Comparison of ENCODE assay signal across 22 cellular contexts in genomic region chr16:14353340-14353739, GRCh38.
DNase-seq lines count a peak whose midpoint lies in the region; ATAC-seq and TF ChIP-seq lines count a peak whose summit lies in the region.
"Had no signal": no experiment of that assay in that cellular context is flagged by ENCODE, and none has a peak within 500 bp of the region (broad histone marks: within the 10 kb centered on the region; RNA-seq: fewer than 3 reads in every experiment).

No MANE protein-coding gene starts in this region.

- no peak overlapping the region for H3K4me2 ChIP-seq in mesendoderm (ENCODE audit: low read length)
- H3K4me2 ChIP-seq: KMS-11 had no signal

- H4K5ac ChIP-seq in mesendoderm (ENCODE audit: low read length) = no peak overlapping the region

- H3K9ac ChIP-seq in mesendoderm (ENCODE audit: low read length) = no peak overlapping the region
- H3K9ac ChIP-seq: KMS-11 had no signal

- no peaks in the 10 kb centered on the region for H3K27me3 ChIP-seq in mesendoderm (ENCODE audit: insufficient read depth, low read length, poor library complexity)
- H3K27me3 ChIP-seq in left ventricle myocardium inferior (ENCODE audit: low read depth) = peaks cover 6% of the 10 kb centered on the region
- H3K27me3 ChIP-seq: SJSA1 had no signal

- CTCF ChIA-PET in WTC11 (lab: Charles Lee) (interaction anchor here (0.6 to 2.0 kb wide), 3 partner anchors 43 to 163 kb away, joined by 3 to 4 read pairs (median 3); no protein-coding TSS in a partner anchor), T-cell (lab: Charles Lee) (no interaction called here)

- no peak overlapping the region for H3K4me3 ChIP-seq in mesendoderm (ENCODE audit: low read length)
- no peak overlapping the region for H3K4me3 ChIP-seq in left ventricle myocardium inferior
- H3K4me3 ChIP-seq: SJSA1 had no signal

- H3K27ac ChIP-seq in mesendoderm (ENCODE audit: low read depth, low read length) = no peak overlapping the region
- no peak overlapping the region for H3K27ac ChIP-seq in left ventricle myocardium inferior (replicated peaks)
- H3K27ac ChIP-seq: 22Rv1, HL-60, KMS-11, SJSA1 had no signal

- H2BK15ac ChIP-seq in mesendoderm (replicated peaks; ENCODE audit: low read depth) = no peak overlapping the region

- intact Hi-C loops in left ventricle myocardium inferior (cut with micrococcal nuclease) = no loop called here

- H3K9me3 ChIP-seq in left ventricle myocardium inferior (replicated peaks) = no peaks in the 10 kb centered on the region
- H3K9me3 ChIP-seq: SJSA1 had no signal

- no peak overlapping the region for H2BK5ac ChIP-seq in mesendoderm (ENCODE audit: low read length)

- H2AK5ac ChIP-seq in mesendoderm (ENCODE audit: low read length) = no peak overlapping the region

- H2BK120ac ChIP-seq in mesendoderm (ENCODE audit: low read depth, low read length) = no peak overlapping the region

- H3K36me3 Mint-ChIP-seq in HFFc6 (ENCODE audit: low read depth) (no peaks in the 10 kb centered on the region), WTC11 (no peaks in the 10 kb centered on the region), T-cell (no peaks in the 10 kb centered on the region)
- H3K36me3 Mint-ChIP-seq: CD4-positive, CD25-positive, alpha-beta regulatory T cell had no signal

- H3K27ac Mint-ChIP-seq in HFFc6 (no peak overlapping the region), WTC11 (no peak overlapping the region), T-cell (no peak overlapping the region)

- H3K79me2 ChIP-seq in mesendoderm (ENCODE audit: control insufficient read depth, insufficient read depth, low read length) = no peaks in the 10 kb centered on the region

- POLR2A ChIA-PET in WTC11 (lab: Charles Lee) (no interaction called here), T-cell (lab: Charles Lee) (no interaction called here)

- H3K27me3 Mint-ChIP-seq in HFFc6 (ENCODE audit: insufficient read depth) (no peaks in the 10 kb centered on the region; the same call in none of the 2 replicates), WTC11 (ENCODE audit: low read depth) (no peaks in the 10 kb centered on the region), T-cell (peaks cover 0 to 1% of the 10 kb centered on the region in 2 donors)

- H3K4ac ChIP-seq in mesendoderm (ENCODE audit: low read depth, low read length) = no peak overlapping the region

- H3K36me3 ChIP-seq in mesendoderm (ENCODE audit: control insufficient read depth, insufficient read depth, low read length) = no peaks in the 10 kb centered on the region
- no peaks in the 10 kb centered on the region for H3K36me3 ChIP-seq in left ventricle myocardium inferior
- H3K36me3 ChIP-seq: SJSA1 had no signal

- no peak overlapping the region for H4K8ac ChIP-seq in mesendoderm (ENCODE audit: low read depth, low read length)

- H3K79me1 ChIP-seq in mesendoderm (ENCODE audit: low read length) = no peaks in the 10 kb centered on the region

- H3K4me3 Mint-ChIP-seq in HFFc6 (peak overlapping the region; percentile 11; the same call in 1 of the 2 replicates), WTC11 (no peak overlapping the region), T-cell (no peak overlapping the region)

- no peak overlapping the region for H3K18ac ChIP-seq in mesendoderm (ENCODE audit: low read length)

- DNase-seq in NCI-H1092 treated with DMSO at 0.1 percent for 48 hours (lab: John Stamatoyannopoulos, UW) (peak; percentile 11), NCI-H1092 (lab: John Stamatoyannopoulos, UW) (no peak), HFFc6 (no peak), WTC11 (ENCODE audit: low spot score) (no peak), mesendoderm (peak; percentile 25), NCI-H1105 (lab: John Stamatoyannopoulos, UW) (no peak), T-cell (no peak), left ventricle myocardium inferior (no peak)
- DNase-seq: AML-193; Calu3; CD4-positive, CD25-positive, alpha-beta regulatory T cell; EL; NCI-H146; NCI-H2107; NCI-H2227 treated with DMSO at 0.1 percent for 48 hours; NCI-H510A treated with DMSO at 0.1 percent for 48 hours; NCI-H82 had no signal

- no peak for TF ChIP-seq CTCF in HFFc6 (IDR thresholded peaks at IDR 0.05)
- no peak for TF ChIP-seq CTCF in WTC11 (IDR thresholded peaks at IDR 0.05)
- no peak for TF ChIP-seq CTCF in left ventricle myocardium inferior (IDR thresholded peaks at IDR 0.05; ENCODE audit: borderline replicate concordance)

- H3K9me3 Mint-ChIP-seq in HFFc6 = no peaks in the 10 kb centered on the region
- no peaks in the 10 kb centered on the region for H3K9me3 Mint-ChIP-seq in WTC11
- no peaks in the 10 kb centered on the region for H3K9me3 Mint-ChIP-seq in T-cell

- H3K4me1 ChIP-seq in mesendoderm (ENCODE audit: control insufficient read depth, low read depth, low read length) = peaks cover 4% of the 10 kb centered on the region
- H3K4me1 ChIP-seq in left ventricle myocardium inferior = peaks cover 19% of the 10 kb centered on the region

- no peak overlapping the region for H3K23ac ChIP-seq in mesendoderm (ENCODE audit: low read length)

- WGBS in mesendoderm (ENCODE audit: extremely low coverage, insufficient coverage, low lambda C conversion rate) = no CpG with 5 or more reads among the region's 6 CpGs

- peak; percentile 32 for ATAC-seq in WTC11
- ATAC-seq in T-cell (replicated peaks in 1 of 4) = no peak
- ATAC-seq: Panc1 had no signal

- H3K4me1 Mint-ChIP-seq in HFFc6 (ENCODE audit: low read depth) = peaks cover 17% of the 10 kb centered on the region
- H3K4me1 Mint-ChIP-seq in WTC11 = peaks cover 17% of the 10 kb centered on the region
- peaks cover 8 to 10% (median 9%) of the 10 kb centered on the region in 3 donors for H3K4me1 Mint-ChIP-seq in T-cell

- H3K56ac ChIP-seq in mesendoderm (ENCODE audit: low read length) = no peak overlapping the region

TF ChIP-seq in WTC11, 78 proteins besides CTCF, POLR2A, EP300 and RAD21 (continues in another document):
- TF ChIP-seq ZNF121 (CRISPR knock-in tag; IDR thresholded peaks at IDR 0.05) (peak; percentile 72), STAT6 (CRISPR knock-in tag; conservative IDR thresholded peaks at IDR 0.05; ENCODE audit: low read depth) (no peak), NFYB (CRISPR knock-in tag; conservative IDR thresholded peaks at IDR 0.05; ENCODE audit: low read depth) (no peak), GTF2I (CRISPR knock-in tag; conservative IDR thresholded peaks at IDR 0.05) (0 out of 2 replicates have a peak, but pooled peaks have one; percentile 52), ATF6 (CRISPR knock-in tag; IDR thresholded peaks at IDR 0.05) (no peak), OVOL2 (CRISPR knock-in tag; IDR thresholded peaks at IDR 0.05; ENCODE audit: borderline replicate concordance) (no peak), ZNF263 (CRISPR knock-in tag; IDR thresholded peaks at IDR 0.05; ENCODE audit: low read depth) (no peak), ZNF416 (CRISPR knock-in tag; IDR thresholded peaks at IDR 0.05) (no peak), NR1H2 (CRISPR knock-in tag; IDR thresholded peaks at IDR 0.05) (no peak), ZNF232 (CRISPR knock-in tag; IDR thresholded peaks at IDR 0.05) (no peak)

Comparison
In these comparisons a context has a peak if more than half of its experiments do, and no peak if none do; other contexts are left out.
1. DNase-seq: peak in NCI-H1092 treated with DMSO at 0.1 percent for 48 hours (single experiment) and mesendoderm (single experiment); none in NCI-H1092 (single experiment), HFFc6 (single experiment), WTC11 (single experiment), NCI-H1105 (single experiment), T-cell (0 of 34) and left ventricle myocardium inferior (single experiment).